Comparison of ENCODE assay signal across 18 cellular contexts in genomic region chr1:204106825-204107224, GRCh38. TPM values are rescaled to one million over a fixed set of nuclear protein-coding genes. Genes with fewer than 3 reads are reported as not detected.
DNase-seq lines count a peak whose midpoint lies in the region; ATAC-seq, FAIRE-seq and TF ChIP-seq lines count a peak whose summit lies in the region.
"Had no signal": no experiment of that assay in that cellular context is flagged by ENCODE, and none has a peak within 500 bp of the region (broad histone marks: within the 10 kb centered on the region; RNA-seq: fewer than 3 reads in every experiment).

No MANE protein-coding gene starts in this region.

- intact Hi-C loops in natural killer cell (cut with micrococcal nuclease): no loop called here
- intact Hi-C loops in K562 (cut with micrococcal nuclease): no loop called here
- intact Hi-C loops in lower lobe of right lung (cut with DNase I): no loop called here

- peak overlapping the region; percentile 42 to 97 for H3K27ac Mint-ChIP-seq in natural killer cell
- H3K27ac Mint-ChIP-seq in natural killer cell treated with Interleukin-12 subunit alpha and Interleukin-12 subunit beta and Interleukin-15 and Interleukin-18, amount 100 ng/mL, for 72 hours: no peak overlapping the region
- H3K27ac Mint-ChIP-seq: CD4-positive, CD25-positive, alpha-beta regulatory T cell; IgD-negative memory B cell had no signal

- no peaks in the 10 kb centered on the region for H3K9me3 Mint-ChIP-seq in natural killer cell
- H3K9me3 Mint-ChIP-seq in natural killer cell treated with Interleukin-12 subunit alpha and Interleukin-12 subunit beta and Interleukin-15 and Interleukin-18, amount 100 ng/mL, for 72 hours: no peaks in the 10 kb centered on the region
- H3K9me3 Mint-ChIP-seq: CD4-positive, CD25-positive, alpha-beta regulatory T cell; IgD-negative memory B cell had no signal

- TF ChIP-seq POLR2A in K562 (conservative IDR thresholded peaks at IDR 0.05): no peak

- H3K4me1 ChIP-seq in K562 (replicated peaks in 1 of 2; ENCODE audit: control insufficient read depth in 2 of 2, insufficient read depth in 2 of 2, low read length in 2 of 2): no peaks in the 10 kb centered on the region; a peak in 1 of 5 replicates
- peaks cover 82% of the 10 kb centered on the region for H3K4me1 ChIP-seq in lower lobe of right lung

- POLR2A ChIA-PET in K562 (lab: Yijun Ruan, JAX): interaction anchor here (0.7 kb wide), 2 partner anchors 15 to 56 kb away, joined by 3 to 4 read pairs; no protein-coding TSS in a partner anchor

- no peak overlapping the region for H2AFZ ChIP-seq in K562 (ENCODE audit: low read depth, low read length)

- no peaks in the 10 kb centered on the region for H3K36me3 Mint-ChIP-seq in natural killer cell
- H3K36me3 Mint-ChIP-seq in natural killer cell treated with Interleukin-12 subunit alpha and Interleukin-12 subunit beta and Interleukin-15 and Interleukin-18, amount 100 ng/mL, for 72 hours: no peaks in the 10 kb centered on the region
- H3K36me3 Mint-ChIP-seq: CD4-positive, CD25-positive, alpha-beta regulatory T cell; IgD-negative memory B cell had no signal

- 0% methylated on average over 1 of the region's 1 CpG for WGBS in K562 (ENCODE audit: insufficient coverage, low coverage, missing lambda C conversion rate)

- no TSS peak for BruUV-seq in K562 (replicated peaks; lab: Mats Ljungman, UMichigan)

- in situ Hi-C loops in K562 (cut with MboI): no loop called here

- no peak overlapping the region for H3K27ac ChIP-seq in K562 (ENCODE audit: extremely low read depth, low read depth, low read length)
- peak overlapping the region; percentile 28 for H3K27ac ChIP-seq in lower lobe of right lung
- H3K27ac ChIP-seq: KMS-11 had no signal

- H3K4me1 Mint-ChIP-seq in natural killer cell: peaks cover 49 to 60% of the 10 kb centered on the region in 2 donors
- H3K4me1 Mint-ChIP-seq in natural killer cell treated with Interleukin-12 subunit alpha and Interleukin-12 subunit beta and Interleukin-15 and Interleukin-18, amount 100 ng/mL, for 72 hours (ENCODE audit: low read depth in 2 of 2): peaks cover 27 to 39% of the 10 kb centered on the region in 2 donors

- no peaks in the 10 kb centered on the region; the same call in 1 of the 2 replicates for H4K20me1 ChIP-seq in K562 (replicated peaks; ENCODE audit: control insufficient read depth, insufficient read depth, low read length)
- H4K20me1 ChIP-seq: BLaER1 treated with 17β-estradiol and CSF1 and Interleukin-3, amounts not matched to agents 10 nM and 100 nM had no signal

- H3K9me3 ChIP-seq in K562 (replicated peaks; ENCODE audit: control insufficient read depth, insufficient read depth, low read depth, low read length) (no peaks in the 10 kb centered on the region), lower lobe of right lung (no peaks in the 10 kb centered on the region)
- H3K9me3 ChIP-seq: BLaER1 treated with 17β-estradiol and CSF1 and Interleukin-3, amounts not matched to agents 10 nM and 100 nM had no signal

- ATAC-seq in natural killer cell: no peak
- ATAC-seq in natural killer cell treated with Interleukin-12 subunit alpha and Interleukin-12 subunit beta and Interleukin-15 and Interleukin-18, amount 100 ng/mL, for 72 hours: no peak
- ATAC-seq in K562: no peak
- no peak for ATAC-seq in lower lobe of right lung
- no peak for ATAC-seq in GM19467 (IDR thresholded peaks at IDR 0.05; ENCODE audit: unreplicated experiment)
- ATAC-seq: GM12878 had no signal

- CTCF ChIA-PET in K562 (lab: Yijun Ruan, JAX; ENCODE audit: low intra/inter-chr PET ratio): no interaction called here

- no peak for FAIRE-seq in K562 (lab: Jason Lieb, UNC)
- FAIRE-seq: GM12878 had no signal

- H3K9ac ChIP-seq in K562 (ENCODE audit: insufficient read depth in 1 of 2, low read depth in 2 of 2, low read length in 2 of 2): no peak overlapping the region
- H3K9ac ChIP-seq: BLaER1 treated with 17β-estradiol and CSF1 and Interleukin-3, amounts not matched to agents 10 nM and 100 nM; KMS-11 had no signal

- H3K4me3 Mint-ChIP-seq in natural killer cell: no peak overlapping the region
- no peak overlapping the region for H3K4me3 Mint-ChIP-seq in natural killer cell treated with Interleukin-12 subunit alpha and Interleukin-12 subunit beta and Interleukin-15 and Interleukin-18, amount 100 ng/mL, for 72 hours
- H3K4me3 Mint-ChIP-seq: CD4-positive, CD25-positive, alpha-beta regulatory T cell; IgD-negative memory B cell had no signal

- no peak for TF ChIP-seq CTCF in natural killer cell (IDR thresholded peaks at IDR 0.05)
- TF ChIP-seq CTCF in K562 (IDR thresholded peaks at IDR 0.05 in 2 of 3, conservative IDR thresholded peaks at IDR 0.05 in 1 of 3; ENCODE audit: insufficient read depth in 2 of 3, low read depth in 1 of 3, low read length in 3 of 3): no peak
- TF ChIP-seq CTCF in lower lobe of right lung (IDR thresholded peaks at IDR 0.05): no peak

- H3K4me3 ChIP-seq in K562 (no peak overlapping the region), lower lobe of right lung (no peak overlapping the region)
- H3K4me3 ChIP-seq: BLaER1 treated with 17β-estradiol and CSF1 and Interleukin-3, amounts not matched to agents 10 nM and 100 nM; GM12878 had no signal

- H3K27me3 Mint-ChIP-seq in natural killer cell (ENCODE audit: low read depth in 2 of 2): no peaks in the 10 kb centered on the region
- no peaks in the 10 kb centered on the region for H3K27me3 Mint-ChIP-seq in natural killer cell treated with Interleukin-12 subunit alpha and Interleukin-12 subunit beta and Interleukin-15 and Interleukin-18, amount 100 ng/mL, for 72 hours
- H3K27me3 Mint-ChIP-seq: IgD-negative memory B cell had no signal

- no peak overlapping the region for H3K4me2 ChIP-seq in K562 (ENCODE audit: insufficient read depth, low read length)
- H3K4me2 ChIP-seq: KMS-11 had no signal

- H3K36me3 ChIP-seq in K562 (ENCODE audit: control insufficient read depth, insufficient read depth, low read length): no peaks in the 10 kb centered on the region
- no peaks in the 10 kb centered on the region for H3K36me3 ChIP-seq in lower lobe of right lung
- H3K36me3 ChIP-seq: BLaER1 treated with 17β-estradiol and CSF1 and Interleukin-3, amounts not matched to agents 10 nM and 100 nM had no signal

- DNase-seq in natural killer cell (no peak), K562 (ENCODE audit: extremely low read depth in 1 of 4, low spot score in 3 of 4) (no peak), lower lobe of right lung (no peak), NCI-H1436 treated with DMSO at 0.1 percent for 48 hours (lab: John Stamatoyannopoulos, UW) (no peak)
- DNase-seq in natural killer cell treated with Interleukin-12 subunit alpha and Interleukin-12 subunit beta and Interleukin-15 and Interleukin-18, amount 100 ng/mL, for 72 hours (ENCODE audit: low spot score): no peak
- no peak for DNase-seq in stimulated activated CD4-positive, alpha-beta T cell treated with anti-CD3 and anti-CD28 coated beads, Interleukin-4, amount 100 ng/mL, for 1 hour
- DNase-seq: 8988T; ACHN; CD4-positive, CD25-positive, alpha-beta regulatory T cell; DMS79; HCEC 1CT had no signal

- TF ChIP-seq RAD21 in K562 (CRISPR knock-in tag; conservative IDR thresholded peaks at IDR 0.05 in 1 of 2, IDR thresholded peaks at IDR 0.05 in 1 of 2): no peak

- TF ChIP-seq EP300 in K562 (IDR thresholded peaks at IDR 0.05; ENCODE audit: low read length): no peak

- H3K27me3 ChIP-seq in K562 (ENCODE audit: control insufficient read depth in 2 of 2, insufficient read depth in 2 of 2, low read length in 2 of 2) (peaks cover 16 to 60% of the 10 kb centered on the region in 2 experiments), lower lobe of right lung (ENCODE audit: low read depth) (no peaks in the 10 kb centered on the region)
- H3K27me3 ChIP-seq: BLaER1 treated with 17β-estradiol and CSF1 and Interleukin-3, amounts not matched to agents 10 nM and 100 nM had no signal

- no peaks in the 10 kb centered on the region for H3K79me2 ChIP-seq in K562 (ENCODE audit: control insufficient read depth, insufficient read depth, low read length)

- no peaks in the 10 kb centered on the region for H3K9me1 ChIP-seq in K562 (ENCODE audit: control insufficient read depth, insufficient read depth, low read length)

RNA-seq across cellular contexts. Expression of gene SOX13, which starts 33.9 kb away (rescaled TPM):
- total RNA-seq in natural killer cell: 10 to 100 TPM; 27.3 to 44.7 (median 41.4) TPM
- total RNA-seq in natural killer cell treated with Interleukin-12 subunit alpha and Interleukin-12 subunit beta and Interleukin-15 and Interleukin-18, amount 100 ng/mL, for 72 hours: 1 to 10 TPM; 5.9 to 8.3 TPM
- 0.12 TPM in 1 of 2 replicates, not detected in the other for total RNA-seq in K562 (2011; cell fraction: chromatin; rRNA removed; ENCODE audit: low replicate concordance)
- 0.13 TPM in 1 of 2 replicates, not detected in the other for total RNA-seq in K562 (2011; cell fraction: nucleolus; rRNA removed)
- total RNA-seq in K562 (2011; cell fraction: nucleoplasm; rRNA removed): not detected in 2 replicates
- total RNA-seq in K562 (2014; rRNA removed): not detected in 2 replicates
- total RNA-seq in K562 (2014; rRNA removed; fragmentation: Illumina TruSeq; extraction: Trizol): not detected in 2 replicates
- not detected in 2 replicates for total RNA-seq in K562 (2015; rRNA removed; fragmentation: Illumina TruSeq; extraction: Trizol)
- total RNA-seq in K562 (2021): 0.25 and 0.35 TPM in 2 replicates
- 0.06 and 0.11 TPM in 2 replicates for polyA plus RNA-seq in K562 (2011; rRNA removed)
- polyA plus RNA-seq in K562 (2011; cell fraction: cytosol; rRNA removed): 0.10 and 0.16 TPM in 2 replicates
- 0.13 and 0.31 TPM in 2 replicates for polyA plus RNA-seq in K562 (2011; cell fraction: nucleus; rRNA removed)
- 0.08 and 0.32 TPM in 2 replicates for polyA plus RNA-seq in K562 (2012)
- 0.03 TPM in 1 of 2 replicates, not detected in the other for polyA plus RNA-seq in K562 (2014; fragmentation: Illumina TruSeq; extraction: Trizol)
- polyA plus RNA-seq in K562 (2014; fragmentation: Nextera tagmentation; extraction: Ambion mirVana): not detected
- polyA plus RNA-seq in K562 (2014; rRNA removed): 0.07 TPM in 1 of 2 replicates, not detected in the other
- 0.11 and 0.21 TPM in 2 replicates for polyA minus RNA-seq in K562 (2011; rRNA and poly(A)+ RNA removed)
- 2.0 TPM in 1 of 2 replicates, not detected in the other for polyA minus RNA-seq in K562 (2011; cell fraction: cytosol; rRNA and poly(A)+ RNA removed)
- polyA minus RNA-seq in K562 (2011; cell fraction: nucleus; rRNA and poly(A)+ RNA removed): under 0.01 and 0.11 TPM in 2 replicates
- 57.8 TPM for total RNA-seq in lower lobe of right lung
- total RNA-seq: G401 had no signal
- polyA plus RNA-seq: CD4-positive, CD25-positive, alpha-beta regulatory T cell had no signal

RNA-seq across cellular contexts. Expression of gene ETNK2, which starts 45.0 kb away (rescaled TPM):
- 1 to 10 TPM; 5.1 to 5.8 (median 5.5) TPM for total RNA-seq in natural killer cell
- under 1 TPM; 0.50 to 0.67 TPM for total RNA-seq in natural killer cell treated with Interleukin-12 subunit alpha and Interleukin-12 subunit beta and Interleukin-15 and Interleukin-18, amount 100 ng/mL, for 72 hours
- total RNA-seq in K562 (2011; cell fraction: chromatin; rRNA removed; ENCODE audit: low replicate concordance): not detected in 2 replicates
- total RNA-seq in K562 (2011; cell fraction: nucleolus; rRNA removed): 0.17 TPM in 1 of 2 replicates, not detected in the other
- not detected in 2 replicates for total RNA-seq in K562 (2011; cell fraction: nucleoplasm; rRNA removed)
- total RNA-seq in K562 (2014; rRNA removed): 0.05 TPM in 1 of 2 replicates, not detected in the other
- not detected in 2 replicates for total RNA-seq in K562 (2014; rRNA removed; fragmentation: Illumina TruSeq; extraction: Trizol)
- not detected in 2 replicates for total RNA-seq in K562 (2015; rRNA removed; fragmentation: Illumina TruSeq; extraction: Trizol)
- 0.13 TPM in 2 replicates for total RNA-seq in K562 (2021)
- 0.38 and 0.51 TPM in 2 replicates for polyA plus RNA-seq in K562 (2011; rRNA removed)
- polyA plus RNA-seq in K562 (2011; cell fraction: cytosol; rRNA removed): 0.44 and 0.58 TPM in 2 replicates
- polyA plus RNA-seq in K562 (2011; cell fraction: nucleus; rRNA removed): 0.41 and 0.48 TPM in 2 replicates
- polyA plus RNA-seq in K562 (2012): 0.04 and 0.08 TPM in 2 replicates
- polyA plus RNA-seq in K562 (2014; fragmentation: Illumina TruSeq; extraction: Trizol): 0.16 and 0.30 TPM in 2 replicates
- not detected for polyA plus RNA-seq in K562 (2014; fragmentation: Nextera tagmentation; extraction: Ambion mirVana)
- 0.03 TPM in 1 of 2 replicates, not detected in the other for polyA plus RNA-seq in K562 (2014; rRNA removed)
- 0.21 and 0.28 TPM in 2 replicates for polyA minus RNA-seq in K562 (2011; rRNA and poly(A)+ RNA removed)
- 0.57 TPM in 1 of 2 replicates, not detected in the other for polyA minus RNA-seq in K562 (2011; cell fraction: cytosol; rRNA and poly(A)+ RNA removed)
- polyA minus RNA-seq in K562 (2011; cell fraction: nucleus; rRNA and poly(A)+ RNA removed): 0.13 TPM in 1 of 2 replicates, not detected in the other
- 4.5 TPM for total RNA-seq in lower lobe of right lung
- total RNA-seq: GM12878 had no signal

RNA-seq across cellular contexts. Expression of gene REN, which starts 59.3 kb away (rescaled TPM):
- total RNA-seq in natural killer cell (not detected), K562 (2014; rRNA removed) (2.7 and 3.6 TPM in 2 replicates), K562 (2014; rRNA removed; fragmentation: Illumina TruSeq; extraction: Trizol) (1.3 and 1.7 TPM in 2 replicates), K562 (2015; rRNA removed; fragmentation: Illumina TruSeq; extraction: Trizol) (8.6 and 9.9 TPM in 2 replicates), K562 (2021) (1.7 and 1.9 TPM in 2 replicates), lower lobe of right lung (0.59 TPM)
- total RNA-seq in natural killer cell treated with Interleukin-12 subunit alpha and Interleukin-12 subunit beta and Interleukin-15 and Interleukin-18, amount 100 ng/mL, for 72 hours: not detected
- 0.58 and 3.3 TPM in 2 replicates for total RNA-seq in K562 (2011; cell fraction: chromatin; rRNA removed; ENCODE audit: low replicate concordance)
- total RNA-seq in K562 (2011; cell fraction: nucleolus; rRNA removed): 1.8 and 3.0 TPM in 2 replicates
- total RNA-seq in K562 (2011; cell fraction: nucleoplasm; rRNA removed): 2.1 TPM in 1 of 2 replicates, not detected in the other
- polyA plus RNA-seq in K562 (2011; rRNA removed) (0.73 and 5.8 TPM in 2 replicates), K562 (2014; fragmentation: Illumina TruSeq; extraction: Trizol) (2.9 and 3.1 TPM in 2 replicates), K562 (2014; fragmentation: Nextera tagmentation; extraction: Ambion mirVana) (1 to 10 TPM; 3.1 to 3.9 TPM), K562 (2014; rRNA removed) (1.9 and 2.0 TPM in 2 replicates)
- 0.87 and 14.1 TPM in 2 replicates for polyA plus RNA-seq in K562 (2011; cell fraction: cytosol; rRNA removed)
- 1.0 and 19.2 TPM in 2 replicates for polyA plus RNA-seq in K562 (2011; cell fraction: nucleus; rRNA removed)
- polyA plus RNA-seq in K562 (2012): 5.2 and 6.4 TPM in 2 replicates
- polyA minus RNA-seq in K562 (2011; rRNA and poly(A)+ RNA removed): 0.51 and 7.6 TPM in 2 replicates
- 3.8 TPM in 1 of 2 replicates, not detected in the other for polyA minus RNA-seq in K562 (2011; cell fraction: cytosol; rRNA and poly(A)+ RNA removed)
- polyA minus RNA-seq in K562 (2011; cell fraction: nucleus; rRNA and poly(A)+ RNA removed): 0.44 and 1.3 TPM in 2 replicates
- total RNA-seq: CD4-positive, CD25-positive, alpha-beta regulatory T cell; G401; GM12878; H4 had no signal
- polyA plus RNA-seq: CD4-positive, CD25-positive, alpha-beta regulatory T cell; GM12878; IgD-negative memory B cell had no signal

Comparison
In these comparisons a context has a peak if more than half of its experiments do, and no peak if none do; other contexts are left out.
1. H3K27ac Mint-ChIP-seq: peak in natural killer cell (2 of 2); none in natural killer cell treated with Interleukin-12 subunit alpha and Interleukin-12 subunit beta and Interleukin-15 and Interleukin-18, amount 100 ng/mL, for 72 hours (0 of 2).
2. RNA of gene SOX13, which starts 33.9 kb away (total RNA-seq): 57.8 TPM in lower lobe of right lung (single experiment), 27.3 to 44.7 TPM in natural killer cell and 5.9 to 8.3 TPM in natural killer cell treated with Interleukin-12 subunit alpha and Interleukin-12 subunit beta and Interleukin-15 and Interleukin-18, amount 100 ng/mL, for 72 hours; 0.12 to 0.35 TPM in K562; every median in the first group is over 4 times any median in the second.